8 cellular contexts compared by ENCODE assay signal in genomic region chr7:44490351-44491200, GRCh38. TPM values are rescaled to one million over a fixed set of nuclear protein-coding genes. Genes with fewer than 3 reads are reported as not detected.
DNase-seq lines count a peak whose midpoint lies in the region; ATAC-seq and TF ChIP-seq lines count a peak whose summit lies in the region.

Gene NUDCD3 (minus strand): TSS chr7:44490658. CDS start chr7:44490600, 58 bp downstream.

- no peaks in the 10 kb centered on the region for H3K27me3 ChIP-seq in CD4-positive, alpha-beta T cell (ENCODE audit: control insufficient read depth, insufficient read depth, low read length)
- no peaks in the 10 kb centered on the region for H3K27me3 ChIP-seq in lung (ENCODE audit: control insufficient read depth, insufficient read depth)

- no peaks in the 10 kb centered on the region for H3K36me3 ChIP-seq in lung (ENCODE audit: control insufficient read depth in 2 of 2, insufficient read depth in 2 of 2, low read length in 2 of 2)

- H3K9me3 Mint-ChIP-seq in CD4-positive, alpha-beta T cell, result no peaks in the 10 kb centered on the region
- H3K9me3 Mint-ChIP-seq in activated CD8-positive, alpha-beta T cell treated with anti-CD3 and anti-CD28 coated beads for 36 hours, result no peaks in the 10 kb centered on the region

- intact Hi-C loops in CD4-positive, alpha-beta T cell (cut with DNase I, micrococcal nuclease), result loop anchor here (1.0 to 10.0 kb wide), 7 partner anchors 77 to 1578 kb away; partner anchors contain the start of genes C7orf25 (in 1 of the 2), DBNL (in 1 of the 2), PURB (in 1 of the 2) and UBE2D4 (in 1 of the 2)
- intact Hi-C loops in activated CD8-positive, alpha-beta T cell treated with anti-CD3 and anti-CD28 coated beads for 36 hours (cut with micrococcal nuclease), result no loop called here

- CTCF ChIA-PET in CD4-positive, alpha-beta T cell (lab: Charles Lee), result interaction anchor here (0.8 to 3.4 kb wide), 8 partner anchors 13 to 368 kb away, joined by 3 to 8 read pairs (median 4); partner anchors contain the start of genes POLD2 and YKT6
- CTCF ChIA-PET in activated CD8-positive, alpha-beta T cell treated with anti-CD3 and anti-CD28 coated beads for 36 hours (lab: Charles Lee), result interaction anchor here (0.6 to 5.4 kb wide), 8 partner anchors 10 to 75 kb away, joined by 3 to 25 read pairs (median 6); no protein-coding TSS in a partner anchor

- peak within 1 kb of the TSS; percentile 97 for H3K27ac ChIP-seq in CD4-positive, alpha-beta T cell (ENCODE audit: low read depth, low read length)
- peak within 1 kb of the TSS; percentile 95 to 98 for H3K27ac ChIP-seq in lung (ENCODE audit: low read depth in 1 of 2, low read length in 1 of 2)

- 0 to 1% methylated on average over 63 of the region's 63 CpGs for WGBS in lung, 2 donors

- no peaks in the 10 kb centered on the region for H3K9me3 ChIP-seq in CD4-positive, alpha-beta T cell (ENCODE audit: control insufficient read depth, low read length)
- H3K9me3 ChIP-seq in lung (ENCODE audit: control insufficient read depth in 2 of 2, insufficient read depth in 1 of 2, low read length in 1 of 2), result no peaks in the 10 kb centered on the region

- peak within 1 kb of the TSS; percentile 75 for H3K4me3 ChIP-seq in lung

- DNase-seq in CD4-positive, alpha-beta T cell, result peak; percentile 71 to 83 (median 78)
- DNase-seq in NCI-H82 (lab: John Stamatoyannopoulos, UW) (peak; percentile 93), lung (ENCODE audit: low spot score) (peak; percentile 85)
- DNase-seq in activated CD8-positive, alpha-beta T cell treated with anti-CD3 and anti-CD28 coated beads for 36 hours, result peak; percentile 86
- DNase-seq in effector CD4-positive, alpha-beta T cell, result peak; percentile 80
- peak; percentile 57 to 67 (median 66) for DNase-seq in stimulated activated CD4-positive, alpha-beta T cell treated with anti-CD3 and anti-CD28 coated beads, TNF-alpha, amount 100 ng/mL, for 48 hours (ENCODE audit: low read depth in 3 of 3)

- peak within 1 kb of the TSS; percentile 91 for H3K27ac Mint-ChIP-seq in CD4-positive, alpha-beta T cell
- H3K27ac Mint-ChIP-seq in activated CD8-positive, alpha-beta T cell treated with anti-CD3 and anti-CD28 coated beads for 36 hours, result peak within 1 kb of the TSS; percentile 97

- peaks cover 11 to 19% of the 10 kb centered on the region in 2 donors for H3K4me1 ChIP-seq in lung (ENCODE audit: control insufficient read depth in 2 of 2, insufficient read depth in 2 of 2, low read length in 2 of 2)

- H3K27me3 Mint-ChIP-seq in CD4-positive, alpha-beta T cell, result peaks cover 3% of the 10 kb centered on the region
- H3K27me3 Mint-ChIP-seq in activated CD8-positive, alpha-beta T cell treated with anti-CD3 and anti-CD28 coated beads for 36 hours, result peaks cover 2% of the 10 kb centered on the region

- ATAC-seq in CD4-positive, alpha-beta T cell (ENCODE audit: poor library complexity), result peak; percentile 71
- ATAC-seq in GM19438 (IDR thresholded peaks at IDR 0.05; ENCODE audit: low read depth, unreplicated experiment) (peak; percentile 95), HG03575 (IDR thresholded peaks at IDR 0.05; ENCODE audit: extremely low read depth, insufficient number of reproducible peaks, low FRiP score, unreplicated experiment) (peak; percentile 49), lung (ENCODE audit: insufficient read depth, low FRiP score) (peak; percentile 94)
- peak; percentile 78 for ATAC-seq in activated CD8-positive, alpha-beta T cell treated with anti-CD3 and anti-CD28 coated beads for 36 hours

- H3K4me1 Mint-ChIP-seq in CD4-positive, alpha-beta T cell (ENCODE audit: low read depth), result peaks cover 48% of the 10 kb centered on the region
- peaks cover 40% of the 10 kb centered on the region for H3K4me1 Mint-ChIP-seq in activated CD8-positive, alpha-beta T cell treated with anti-CD3 and anti-CD28 coated beads for 36 hours (ENCODE audit: low read depth)

- peaks cover 33% of the 10 kb centered on the region for H3K36me3 Mint-ChIP-seq in CD4-positive, alpha-beta T cell (ENCODE audit: low read depth)
- H3K36me3 Mint-ChIP-seq in activated CD8-positive, alpha-beta T cell treated with anti-CD3 and anti-CD28 coated beads for 36 hours (ENCODE audit: low read depth), result peaks cover 21% of the 10 kb centered on the region

- peak; percentile 28 for TF ChIP-seq CTCF in CD4-positive, alpha-beta T cell (IDR thresholded peaks at IDR 0.05)
- TF ChIP-seq CTCF in activated CD8-positive, alpha-beta T cell treated with anti-CD3 and anti-CD28 coated beads for 36 hours (IDR thresholded peaks at IDR 0.05), result no peak
- TF ChIP-seq CTCF in lung (IDR thresholded peaks at IDR 0.05; ENCODE audit: control extremely low read depth, extremely low read depth), result no peak

- POLR2A ChIA-PET in CD4-positive, alpha-beta T cell (lab: Charles Lee), result interaction anchor here (0.6 to 3.3 kb wide), 50 partner anchors 10 to 1602 kb away, joined by 3 to 52 read pairs (median 5); partner anchors contain the start of genes DBNL, DDX56, H2AZ2 and MRPL32
- POLR2A ChIA-PET in activated CD8-positive, alpha-beta T cell treated with anti-CD3 and anti-CD28 coated beads for 36 hours (lab: Charles Lee), result interaction anchor here (0.6 to 3.1 kb wide), 25 partner anchors 8 to 373 kb away, joined by 3 to 24 read pairs (median 3); no protein-coding TSS in a partner anchor

- peak within 1 kb of the TSS; percentile 84 for H3K4me3 Mint-ChIP-seq in CD4-positive, alpha-beta T cell
- peak within 1 kb of the TSS; percentile 92 for H3K4me3 Mint-ChIP-seq in activated CD8-positive, alpha-beta T cell treated with anti-CD3 and anti-CD28 coated beads for 36 hours

RNA-seq across cellular contexts. Expression of gene NUDCD3, which starts in this region (rescaled TPM):
- total RNA-seq in CD4-positive, alpha-beta T cell, result 10 to 100 TPM; 56.6 to 60.6 TPM
- total RNA-seq in activated CD8-positive, alpha-beta T cell treated with anti-CD3 and anti-CD28 coated beads for 36 hours, result 100 to 1,000 TPM; 102 to 107 TPM
- 10 to 100 TPM; 78.0 to 91.0 TPM for total RNA-seq in lung
- polyA plus RNA-seq in lung, result 10 to 100 TPM; 24.8 to 26.8 TPM

Comparison
In these comparisons a context has a peak if more than half of its experiments do, and no peak if none do; other contexts are left out.
1. Peak in every context shown above with its lines: DNase-seq, ATAC-seq, H3K4me3 ChIP-seq and H3K27ac ChIP-seq.